ENCODE assay signal across 1 cellular context in genomic region chr2:24919977-24920812, GRCh38.
TF ChIP-seq lines count a peak whose summit lies in the region.

Gene ADCY3, minus strand, starts transcription at chr2:24920237. Its CDS starts 1,250 bp downstream, at chr2:24918987.

TF ChIP-seq in GM12878, 131 proteins besides CTCF, POLR2A, EP300 and RAD21 (continued from another document):
- TF ChIP-seq SKIL (IDR thresholded peaks at IDR 0.05; ENCODE audit: low read depth, poor library complexity, severe bottlenecking) (no peak), SMAD1 (IDR thresholded peaks at IDR 0.05; ENCODE audit: low read depth, partially characterized antibody) (no peak), REST (IDR thresholded peaks at IDR 0.05; ENCODE audit: low read depth, low read length) (no peak), SMAD5 (IDR thresholded peaks at IDR 0.05; ENCODE audit: low read depth) (no peak), CHD4 (IDR thresholded peaks at IDR 0.05) (no peak), RFX5 (IDR thresholded peaks at IDR 0.05; ENCODE audit: low read depth, low read length) (no peak), SREBF2 (IDR thresholded peaks at IDR 0.05; ENCODE audit: low read length) (no peak), BCLAF1 (IDR thresholded peaks at IDR 0.05) (no peak), CBFB (IDR thresholded peaks at IDR 0.05; ENCODE audit: low read depth) (no peak), POU2F2 (IDR thresholded peaks at IDR 0.05; ENCODE audit: borderline replicate concordance, low read depth, low read length) (no peak), MXI1 (IDR thresholded peaks at IDR 0.05; ENCODE audit: low read depth, low read length) (peak; percentile 42; the same call in 1 of the 2 replicates), MTA2 (IDR thresholded peaks at IDR 0.05; ENCODE audit: low read depth) (no peak), BACH1 (IDR thresholded peaks at IDR 0.05; ENCODE audit: borderline replicate concordance) (0 out of 2 replicates have a peak, but pooled peaks have one; percentile 15), ZBTB4 (CRISPR knock-in tag; IDR thresholded peaks at IDR 0.05) (no peak), STAT1 (conservative IDR thresholded peaks at IDR 0.05) (no peak), ZNF24 (IDR thresholded peaks at IDR 0.05) (no peak), SMARCA5 (IDR thresholded peaks at IDR 0.05) (no peak), USF1 (IDR thresholded peaks at IDR 0.05; ENCODE audit: borderline replicate concordance, extremely low read length, insufficient read depth, low read depth, low read length) (peak; percentile 82), ZSCAN29 (IDR thresholded peaks at IDR 0.05) (no peak), PAX5 (IDR thresholded peaks at IDR 0.05; ENCODE audit: borderline replicate concordance, low read depth, low read length) (no peak), SIX5 (IDR thresholded peaks at IDR 0.05; ENCODE audit: low read depth, low read length, severe bottlenecking) (no peak), IKZF1 (conservative IDR thresholded peaks at IDR 0.05) (0 out of 2 replicates have a peak, but pooled peaks have one; percentile 9), BRCA1 (IDR thresholded peaks at IDR 0.05; ENCODE audit: low read depth, low read length) (no peak), FOXM1 (IDR thresholded peaks at IDR 0.05; ENCODE audit: low read depth, low read length) (no peak)
- TF ChIP-seq, protein P1, sequence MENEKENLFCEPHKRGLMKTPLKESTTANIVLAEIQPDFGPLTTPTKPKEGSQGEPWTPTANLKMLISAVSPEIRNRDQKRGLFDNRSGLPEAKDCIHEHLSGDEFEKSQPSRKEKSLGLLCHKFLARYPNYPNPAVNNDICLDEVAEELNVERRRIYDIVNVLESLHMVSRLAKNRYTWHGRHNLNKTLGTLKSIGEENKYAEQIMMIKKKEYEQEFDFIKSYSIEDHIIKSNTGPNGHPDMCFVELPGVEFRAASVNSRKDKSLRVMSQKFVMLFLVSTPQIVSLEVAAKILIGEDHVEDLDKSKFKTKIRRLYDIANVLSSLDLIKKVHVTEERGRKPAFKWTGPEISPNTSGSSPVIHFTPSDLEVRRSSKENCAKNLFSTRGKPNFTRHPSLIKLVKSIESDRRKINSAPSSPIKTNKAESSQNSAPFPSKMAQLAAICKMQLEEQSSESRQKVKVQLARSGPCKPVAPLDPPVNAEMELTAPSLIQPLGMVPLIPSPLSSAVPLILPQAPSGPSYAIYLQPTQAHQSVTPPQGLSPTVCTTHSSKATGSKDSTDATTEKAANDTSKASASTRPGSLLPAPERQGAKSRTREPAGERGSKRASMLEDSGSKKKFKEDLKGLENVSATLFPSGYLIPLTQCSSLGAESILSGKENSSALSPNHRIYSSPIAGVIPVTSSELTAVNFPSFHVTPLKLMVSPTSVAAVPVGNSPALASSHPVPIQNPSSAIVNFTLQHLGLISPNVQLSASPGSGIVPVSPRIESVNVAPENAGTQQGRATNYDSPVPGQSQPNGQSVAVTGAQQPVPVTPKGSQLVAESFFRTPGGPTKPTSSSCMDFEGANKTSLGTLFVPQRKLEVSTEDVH (IDR thresholded peaks at IDR 0.05; ENCODE audit: low read depth, partially characterized antibody), result no peak
- TF ChIP-seq, protein P2, sequence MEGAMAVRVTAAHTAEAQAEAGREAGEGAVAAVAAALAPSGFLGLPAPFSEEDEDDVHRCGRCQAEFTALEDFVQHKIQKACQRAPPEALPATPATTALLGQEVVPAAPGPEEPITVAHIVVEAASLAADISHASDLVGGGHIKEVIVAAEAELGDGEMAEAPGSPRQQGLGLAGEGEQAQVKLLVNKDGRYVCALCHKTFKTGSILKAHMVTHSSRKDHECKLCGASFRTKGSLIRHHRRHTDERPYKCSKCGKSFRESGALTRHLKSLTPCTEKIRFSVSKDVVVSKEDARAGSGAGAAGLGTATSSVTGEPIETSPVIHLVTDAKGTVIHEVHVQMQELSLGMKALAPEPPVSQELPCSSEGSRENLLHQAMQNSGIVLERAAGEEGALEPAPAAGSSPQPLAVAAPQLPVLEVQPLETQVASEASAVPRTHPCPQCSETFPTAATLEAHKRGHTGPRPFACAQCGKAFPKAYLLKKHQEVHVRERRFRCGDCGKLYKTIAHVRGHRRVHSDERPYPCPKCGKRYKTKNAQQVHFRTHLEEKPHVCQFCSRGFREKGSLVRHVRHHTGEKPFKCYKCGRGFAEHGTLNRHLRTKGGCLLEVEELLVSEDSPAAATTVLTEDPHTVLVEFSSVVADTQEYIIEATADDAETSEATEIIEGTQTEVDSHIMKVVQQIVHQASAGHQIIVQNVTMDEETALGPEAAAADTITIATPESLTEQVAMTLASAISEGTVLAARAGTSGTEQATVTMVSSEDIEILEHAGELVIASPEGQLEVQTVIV (IDR thresholded peaks at IDR 0.05; ENCODE audit: borderline replicate concordance, partially characterized antibody), result no peak
- TF ChIP-seq, protein P3, sequence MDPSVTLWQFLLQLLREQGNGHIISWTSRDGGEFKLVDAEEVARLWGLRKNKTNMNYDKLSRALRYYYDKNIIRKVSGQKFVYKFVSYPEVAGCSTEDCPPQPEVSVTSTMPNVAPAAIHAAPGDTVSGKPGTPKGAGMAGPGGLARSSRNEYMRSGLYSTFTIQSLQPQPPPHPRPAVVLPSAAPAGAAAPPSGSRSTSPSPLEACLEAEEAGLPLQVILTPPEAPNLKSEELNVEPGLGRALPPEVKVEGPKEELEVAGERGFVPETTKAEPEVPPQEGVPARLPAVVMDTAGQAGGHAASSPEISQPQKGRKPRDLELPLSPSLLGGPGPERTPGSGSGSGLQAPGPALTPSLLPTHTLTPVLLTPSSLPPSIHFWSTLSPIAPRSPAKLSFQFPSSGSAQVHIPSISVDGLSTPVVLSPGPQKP (IDR thresholded peaks at IDR 0.05; ENCODE audit: low read depth, low read length), result no peak
